18 cellular contexts compared by ENCODE assay signal in the genomic region with DNA sequence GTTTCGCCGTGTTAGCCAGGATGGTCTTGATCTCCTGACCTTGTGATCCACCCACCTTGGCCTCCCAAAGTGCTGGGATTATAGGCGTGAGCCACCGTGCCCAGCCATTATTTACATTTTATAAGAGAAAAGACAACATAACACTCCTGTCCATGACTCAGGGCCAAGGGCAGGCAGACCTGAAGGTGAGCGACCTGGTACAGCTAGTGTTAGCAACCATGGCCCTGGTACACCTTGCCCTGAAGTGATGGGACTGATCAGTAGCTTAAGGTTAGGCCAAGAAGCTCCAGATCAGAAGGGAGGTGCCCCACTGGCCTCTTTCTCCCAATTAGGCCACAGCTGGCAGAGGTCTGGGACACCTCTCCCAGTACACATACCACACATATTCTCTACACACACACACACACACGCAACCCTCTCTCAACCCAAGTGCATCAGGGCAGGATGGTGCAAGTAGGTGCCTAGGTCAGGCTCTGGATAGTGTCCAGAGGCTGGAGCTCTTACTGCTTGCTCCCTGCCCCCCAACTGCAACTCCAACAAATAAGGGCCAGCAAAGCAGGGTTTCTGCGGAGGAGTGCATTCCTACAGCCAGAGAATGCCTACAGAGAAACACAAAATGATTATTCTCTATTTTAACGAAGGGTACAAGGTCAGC. TPM values are rescaled to one million over a fixed set of nuclear protein-coding genes. Genes with fewer than 3 reads are reported as not detected.
DNase-seq lines count a peak whose midpoint lies in the region; ATAC-seq and TF ChIP-seq lines count a peak whose summit lies in the region.
"Had no signal": no experiment of that assay in that cellular context is flagged by ENCODE, and none has a peak within 500 bp of the region (broad histone marks: within the 10 kb centered on the region; RNA-seq: fewer than 3 reads in every experiment).

No MANE protein-coding gene starts in this region.

- intact Hi-C loops in left ventricle myocardium superior (cut with micrococcal nuclease): no loop called here

- no peak for TF ChIP-seq CTCF in HEK293 (tag by site-specific recombination; IDR thresholded peaks at IDR 0.05)
- TF ChIP-seq CTCF in neural progenitor cell (IDR thresholded peaks at IDR 0.05): no peak

- H3K4me3 ChIP-seq in HEK293 (ENCODE audit: low read depth, low read length) (no peak overlapping the region), neural progenitor cell (no peak overlapping the region)
- H3K4me3 ChIP-seq: HAP-1 had no signal

- CTCF ChIA-PET in HEK293 (lab: Yijun Ruan, JAX): interaction anchor here (0.6 to 1.6 kb wide), 2 partner anchors 54 to 62 kb away, joined by 3 read pairs; no protein-coding TSS in a partner anchor

- peaks cover 19% of the 10 kb centered on the region for H3F3A ChIP-seq in neural progenitor cell (ENCODE audit: low read depth)

- H3K9ac ChIP-seq in neural progenitor cell: no peak overlapping the region

- peaks cover 25% of the 10 kb centered on the region for H3K36me3 Mint-ChIP-seq in effector memory CD8-positive, alpha-beta T cell (ENCODE audit: insufficient read depth)
- peaks cover 23% of the 10 kb centered on the region for H3K36me3 Mint-ChIP-seq in neural progenitor cell

- peaks cover 17 to 46% of the 10 kb centered on the region in 2 donors for H3K4me1 Mint-ChIP-seq in effector memory CD8-positive, alpha-beta T cell (ENCODE audit: low read depth in 2 of 2)
- peaks cover 12% of the 10 kb centered on the region for H3K4me1 Mint-ChIP-seq in neural progenitor cell

- H3K9me3 ChIP-seq in HEK293 (ENCODE audit: control insufficient read depth, insufficient read depth, low read depth, low read length) (no peaks in the 10 kb centered on the region), neural progenitor cell (ENCODE audit: low read depth) (peaks cover 9% of the 10 kb centered on the region)
- H3K9me3 ChIP-seq: HAP-1 had no signal

- H3K36me3 ChIP-seq in HEK293 (ENCODE audit: control insufficient read depth in 2 of 2, insufficient read depth in 1 of 2, low read length in 2 of 2) (peaks cover 3 to 5% of the 10 kb centered on the region in 2 experiments; a peak in 2 of 3 replicates), neural progenitor cell (peaks cover 9% of the 10 kb centered on the region)
- H3K36me3 ChIP-seq: HAP-1 had no signal

- no peak overlapping the region for H2AFZ ChIP-seq in neural progenitor cell (replicated peaks)

- POLR2A ChIA-PET in HEK293 (lab: Yijun Ruan, JAX): interaction anchor here (0.6 kb wide), 1 partner anchor 79 kb away, joined by 6 read pairs; no protein-coding TSS in a partner anchor

- peaks cover 7% of the 10 kb centered on the region for H4K20me1 ChIP-seq in neural progenitor cell (ENCODE audit: low read depth)

- no peaks in the 10 kb centered on the region for H3K9me3 Mint-ChIP-seq in effector memory CD8-positive, alpha-beta T cell
- peaks cover 2% of the 10 kb centered on the region for H3K9me3 Mint-ChIP-seq in neural progenitor cell
- H3K9me3 Mint-ChIP-seq: CD4-positive, alpha-beta memory T cell had no signal

- H3K79me2 ChIP-seq in neural progenitor cell (ENCODE audit: low read depth): no peaks in the 10 kb centered on the region

- H3K4me1 ChIP-seq in HEK293 (ENCODE audit: control insufficient read depth, insufficient read depth, low read length): no peaks in the 10 kb centered on the region
- peaks cover 33% of the 10 kb centered on the region for H3K4me1 ChIP-seq in neural progenitor cell
- H3K4me1 ChIP-seq: HAP-1 had no signal

- no peak for DNase-seq in effector memory CD8-positive, alpha-beta T cell
- DNase-seq in left ventricle myocardium superior (no peak), neural progenitor cell (ENCODE audit: low spot score) (no peak), NCI-H146 (lab: John Stamatoyannopoulos, UW) (no peak), hippocampal formation (lab: John Stamatoyannopoulos, UW) (no peak)
- DNase-seq in effector CD4-positive, alpha-beta T cell: no peak
- DNase-seq: AML-193; CD4-positive, alpha-beta memory T cell; DND-41; GDM1; KBM-7; NCI-H1092 treated with DMSO at 0.1 percent for 48 hours; NCI-H1694 treated with DMSO at 0.1 percent for 48 hours; NCI-H446 treated with DMSO at 0.1 percent for 48 hours; NCI-H748 treated with DMSO at 0.1 percent for 48 hours had no signal

- H3K4me3 Mint-ChIP-seq in effector memory CD8-positive, alpha-beta T cell: no peak overlapping the region
- H3K4me3 Mint-ChIP-seq in neural progenitor cell: no peak overlapping the region
- H3K4me3 Mint-ChIP-seq: CD4-positive, alpha-beta memory T cell had no signal

- no peaks in the 10 kb centered on the region for H3K27me3 ChIP-seq in neural progenitor cell

- peak overlapping the region; percentile 30 for H3K4me2 ChIP-seq in neural progenitor cell

- no peak for ATAC-seq in effector memory CD8-positive, alpha-beta T cell (replicated peaks)
- ATAC-seq in left ventricle myocardium superior: peak; percentile 33
- ATAC-seq in GM21723 (IDR thresholded peaks at IDR 0.05; ENCODE audit: unreplicated experiment): no peak

- no peaks in the 10 kb centered on the region for H3K27me3 Mint-ChIP-seq in effector memory CD8-positive, alpha-beta T cell
- H3K27me3 Mint-ChIP-seq in neural progenitor cell (ENCODE audit: insufficient read depth, low read depth): peaks cover 4% of the 10 kb centered on the region
- H3K27me3 Mint-ChIP-seq: CD4-positive, alpha-beta memory T cell had no signal

- peak overlapping the region; percentile 20 to 55 for H3K27ac Mint-ChIP-seq in effector memory CD8-positive, alpha-beta T cell
- H3K27ac Mint-ChIP-seq in neural progenitor cell: no peak overlapping the region

- no peak overlapping the region for H3K27ac ChIP-seq in HEK293 (ENCODE audit: extremely low read depth, low read depth, low read length)
- H3K27ac ChIP-seq in neural progenitor cell: no peak overlapping the region

TF ChIP-seq in HEK293, 187 proteins besides CTCF, POLR2A, EP300 and RAD21:
- TF ChIP-seq GLI4 (tag by site-specific recombination; IDR thresholded peaks at IDR 0.05) (no peak), KLF1 (tag by site-specific recombination; IDR thresholded peaks at IDR 0.05) (peak; percentile 58)
TF ChIP-seq in HEK293: peak in this region for 1.

RNA-seq across cellular contexts. Expression of gene DPCD, which starts 43.8 kb away (rescaled TPM):
- total RNA-seq in left ventricle myocardium superior (21.9 TPM), neural progenitor cell (ENCODE audit: low replicate concordance) (49.7 and 71.1 TPM in 2 replicates)

RNA-seq across cellular contexts. Expression of gene POLL, which starts 43.9 kb away (rescaled TPM):
- total RNA-seq in left ventricle myocardium superior: 20.1 TPM
- 22.8 and 29.7 TPM in 2 replicates for total RNA-seq in neural progenitor cell (ENCODE audit: low replicate concordance)
